ENCODE assay signal across 6 cellular contexts in the genomic region with DNA sequence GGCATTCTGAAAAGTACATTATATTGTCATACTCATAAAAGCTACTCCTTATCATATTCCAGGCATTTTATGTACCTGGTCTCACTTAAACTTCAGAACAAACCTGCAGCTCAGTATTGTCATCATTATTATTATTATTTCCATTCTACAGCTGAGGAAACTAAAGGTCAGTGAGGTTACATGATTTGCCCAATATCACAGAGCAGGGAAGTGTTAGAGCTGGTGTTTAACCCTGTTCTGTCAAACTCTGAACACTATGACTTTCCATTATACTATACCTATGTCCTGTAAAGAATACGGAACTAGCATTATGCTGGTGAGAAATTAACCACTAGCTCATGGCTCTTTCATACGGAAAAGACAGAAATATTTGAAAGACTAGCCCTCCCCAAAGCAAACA. TPM values are rescaled to one million over a fixed set of nuclear protein-coding genes. Genes with fewer than 3 reads are reported as not detected.
"Had no signal": no experiment of that assay in that cellular context is flagged by ENCODE, and none has a peak within 500 bp of the region (broad histone marks: within the 10 kb centered on the region; RNA-seq: fewer than 3 reads in every experiment).

No MANE protein-coding gene starts in this region.

- H3K9me3 ChIP-seq: HAP-1 had no signal

- DNase-seq: GM23248, GOT3, HFFc6 had no signal

- H3K36me3 ChIP-seq: HAP-1 had no signal

- H3K4me3 Mint-ChIP-seq: HFFc6, IgD-negative memory B cell had no signal

- H3K36me3 Mint-ChIP-seq: IgD-negative memory B cell had no signal

- H3K27ac Mint-ChIP-seq: HFFc6, IgD-negative memory B cell had no signal

- H3K27ac ChIP-seq: GM23248, HL-60 had no signal

- H3K4me1 Mint-ChIP-seq: IgD-negative memory B cell had no signal

- H3K4me1 ChIP-seq: HAP-1 had no signal

- H3K4me3 ChIP-seq: GM23248, HAP-1 had no signal

RNA-seq across cellular contexts. Expression of gene STON2, which starts 56.4 kb away (rescaled TPM):
- total RNA-seq: GM23248, HFFc6 had no signal
